8 cellular contexts compared by ENCODE assay signal in genomic region chr6:149316108-149316727, GRCh38. TPM values are rescaled to one million over a fixed set of nuclear protein-coding genes. Genes with fewer than 3 reads are reported as not detected.
A peak's percentile ranks its signal among the peaks of the same experiment; 100 is the strongest.
DNase-seq lines count a peak whose midpoint lies in the region; ATAC-seq lines count a peak whose summit lies in the region.

No MANE protein-coding gene starts in this region.

- no peaks in the 10 kb centered on the region for H3K9me3 ChIP-seq in iPS-18a (ENCODE audit: control insufficient read depth, low read depth, low read length)

- intact Hi-C loops in activated T-helper 1 cell treated with anti-CD3 and anti-CD28 coated beads, Interleukin-12 subunit alpha, Interleukin-12 subunit beta, Interleukin-2, Interleukin-4 antibody, amounts not matched to agents 30 ng/mL and 10 ng/mL and 1 ng/mL, durations not matched to agents 14 hours and 24 hours and 36 hours (cut with micrococcal nuclease): loop anchor here (2.0 kb wide), 1 partner anchor 31 kb away; no protein-coding TSS in a partner anchor

- H3K4me3 Mint-ChIP-seq in activated T-helper 1 cell treated with anti-CD3 and anti-CD28 coated beads, Interleukin-12 subunit alpha, Interleukin-12 subunit beta, Interleukin-2, Interleukin-4 antibody, amounts not matched to agents 30 ng/mL and 10 ng/mL and 1 ng/mL, durations not matched to agents 14 hours and 24 hours and 36 hours: peak overlapping the region; percentile 85
- peak overlapping the region; percentile 86 for H3K4me3 Mint-ChIP-seq in stimulated activated memory B cell treated with anti-CD40 and anti-IgM and Interleukin-4, amounts not matched to agents 10 μg/mL and 1 μg/mL and 100 μg/mL, for 72 hours

- H3K27ac ChIP-seq in iPS-18a (ENCODE audit: low read length): peak overlapping the region; percentile 13

- no peaks in the 10 kb centered on the region for H3K27me3 Mint-ChIP-seq in activated T-helper 1 cell treated with anti-CD3 and anti-CD28 coated beads, Interleukin-12 subunit alpha, Interleukin-12 subunit beta, Interleukin-2, Interleukin-4 antibody, amounts not matched to agents 30 ng/mL and 10 ng/mL and 1 ng/mL, durations not matched to agents 14 hours and 24 hours and 36 hours (ENCODE audit: insufficient read depth)
- no peaks in the 10 kb centered on the region for H3K27me3 Mint-ChIP-seq in stimulated activated memory B cell treated with anti-CD40 and anti-IgM and Interleukin-4, amounts not matched to agents 10 μg/mL and 1 μg/mL and 100 μg/mL, for 72 hours

- H3K4me1 ChIP-seq in iPS-18a (ENCODE audit: control insufficient read depth, low read depth, low read length): peaks cover 13% of the 10 kb centered on the region

- H3K36me3 ChIP-seq in iPS-18a (ENCODE audit: control insufficient read depth, low read depth, low read length): no peaks in the 10 kb centered on the region

- DNase-seq in DMS79 treated with DMSO at 0.1 percent for 48 hours (lab: John Stamatoyannopoulos, UW) (peak; percentile 17), DMS79 (lab: John Stamatoyannopoulos, UW) (no peak), HuH-7.5 (ENCODE audit: low spot score) (no peak)
- no peak for DNase-seq in activated T-helper 1 cell treated with anti-CD3 and anti-CD28 coated beads, Interleukin-12 subunit alpha, Interleukin-12 subunit beta, Interleukin-2, Interleukin-4 antibody, amounts not matched to agents 30 ng/mL and 10 ng/mL and 1 ng/mL, durations not matched to agents 14 hours and 24 hours and 36 hours (ENCODE audit: low spot score)

- H3K27ac Mint-ChIP-seq in activated T-helper 1 cell treated with anti-CD3 and anti-CD28 coated beads, Interleukin-12 subunit alpha, Interleukin-12 subunit beta, Interleukin-2, Interleukin-4 antibody, amounts not matched to agents 30 ng/mL and 10 ng/mL and 1 ng/mL, durations not matched to agents 14 hours and 24 hours and 36 hours: peak overlapping the region; percentile 85
- H3K27ac Mint-ChIP-seq in stimulated activated memory B cell treated with anti-CD40 and anti-IgM and Interleukin-4, amounts not matched to agents 10 μg/mL and 1 μg/mL and 100 μg/mL, for 72 hours: peak overlapping the region; percentile 94

- H3K4me1 Mint-ChIP-seq in activated T-helper 1 cell treated with anti-CD3 and anti-CD28 coated beads, Interleukin-12 subunit alpha, Interleukin-12 subunit beta, Interleukin-2, Interleukin-4 antibody, amounts not matched to agents 30 ng/mL and 10 ng/mL and 1 ng/mL, durations not matched to agents 14 hours and 24 hours and 36 hours (ENCODE audit: low read depth): peaks cover 31% of the 10 kb centered on the region
- peaks cover 16% of the 10 kb centered on the region for H3K4me1 Mint-ChIP-seq in stimulated activated memory B cell treated with anti-CD40 and anti-IgM and Interleukin-4, amounts not matched to agents 10 μg/mL and 1 μg/mL and 100 μg/mL, for 72 hours

- no peaks in the 10 kb centered on the region for H3K27me3 ChIP-seq in iPS-18a (ENCODE audit: control insufficient read depth, insufficient read depth, low read length)

- no peak for ATAC-seq in stimulated activated memory B cell treated with anti-CD40 and anti-IgM and Interleukin-4, amounts not matched to agents 10 μg/mL and 1 μg/mL and 100 μg/mL, for 72 hours
- ATAC-seq in GM19452 (IDR thresholded peaks at IDR 0.05; ENCODE audit: unreplicated experiment) (no peak), GM19035 (IDR thresholded peaks at IDR 0.05; ENCODE audit: unreplicated experiment) (no peak)

- H3K9me3 Mint-ChIP-seq in activated T-helper 1 cell treated with anti-CD3 and anti-CD28 coated beads, Interleukin-12 subunit alpha, Interleukin-12 subunit beta, Interleukin-2, Interleukin-4 antibody, amounts not matched to agents 30 ng/mL and 10 ng/mL and 1 ng/mL, durations not matched to agents 14 hours and 24 hours and 36 hours: peaks cover 7% of the 10 kb centered on the region
- no peaks in the 10 kb centered on the region for H3K9me3 Mint-ChIP-seq in stimulated activated memory B cell treated with anti-CD40 and anti-IgM and Interleukin-4, amounts not matched to agents 10 μg/mL and 1 μg/mL and 100 μg/mL, for 72 hours

- H3K4me3 ChIP-seq in iPS-18a (ENCODE audit: low read length): peak overlapping the region; percentile 76

- peak overlapping the region; percentile 76 for H3K9ac ChIP-seq in iPS-18a (ENCODE audit: low read length)

- peaks cover 23% of the 10 kb centered on the region for H3K36me3 Mint-ChIP-seq in activated T-helper 1 cell treated with anti-CD3 and anti-CD28 coated beads, Interleukin-12 subunit alpha, Interleukin-12 subunit beta, Interleukin-2, Interleukin-4 antibody, amounts not matched to agents 30 ng/mL and 10 ng/mL and 1 ng/mL, durations not matched to agents 14 hours and 24 hours and 36 hours (ENCODE audit: low read depth)
- H3K36me3 Mint-ChIP-seq in stimulated activated memory B cell treated with anti-CD40 and anti-IgM and Interleukin-4, amounts not matched to agents 10 μg/mL and 1 μg/mL and 100 μg/mL, for 72 hours: no peaks in the 10 kb centered on the region

RNA-seq across cellular contexts. Expression of gene TAB2, which starts 1.3 kb away (rescaled TPM):
- 154 and 157 TPM in 2 replicates for total RNA-seq in activated T-helper 1 cell treated with anti-CD3 and anti-CD28 coated beads, Interleukin-12 subunit alpha, Interleukin-12 subunit beta, Interleukin-2, Interleukin-4 antibody, amounts not matched to agents 30 ng/mL and 10 ng/mL and 1 ng/mL, durations not matched to agents 14 hours and 24 hours and 36 hours
